In genomic region chr2:238784671-238785527, GRCh38 we compare ENCODE assay signal across 9 cellular contexts.
DNase-seq lines count a peak whose midpoint lies in the region; ATAC-seq and TF ChIP-seq lines count a peak whose summit lies in the region.
"Had no signal": no experiment of that assay in that cellular context is flagged by ENCODE, and none has a peak within 500 bp of the region (broad histone marks: within the 10 kb centered on the region; RNA-seq: fewer than 3 reads in every experiment).

No MANE protein-coding gene starts in this region.

- H4K20me1 ChIP-seq in OCI-LY7 (ENCODE audit: insufficient read depth, low read length), result no peaks in the 10 kb centered on the region

- H2AFZ ChIP-seq in OCI-LY7 (ENCODE audit: low read length), result no peak overlapping the region

- H3K36me3 Mint-ChIP-seq in CD4-positive, CD25-positive, alpha-beta regulatory T cell, result no peaks in the 10 kb centered on the region
- H3K36me3 Mint-ChIP-seq: IgD-negative memory B cell had no signal

- no peaks in the 10 kb centered on the region for H3K27me3 ChIP-seq in CD4-positive, CD25-positive, alpha-beta regulatory T cell (ENCODE audit: control insufficient read depth, insufficient read depth, low read length)
- H3K27me3 ChIP-seq in HL-60 (ENCODE audit: insufficient read depth, poor library complexity, severe bottlenecking), result peaks cover 4% of the 10 kb centered on the region

- peaks cover 12% of the 10 kb centered on the region for H3K27me3 Mint-ChIP-seq in CD4-positive, CD25-positive, alpha-beta regulatory T cell

- no peaks in the 10 kb centered on the region for H3K79me2 ChIP-seq in OCI-LY7 (ENCODE audit: insufficient read depth, low read depth, low read length)

- H3K4me3 Mint-ChIP-seq in CD4-positive, CD25-positive, alpha-beta regulatory T cell, result no peak overlapping the region
- H3K4me3 Mint-ChIP-seq: IgD-negative memory B cell had no signal

- peaks cover 0 to 9% (median 0%) of the 10 kb centered on the region in 7 donors for H3K9me3 Mint-ChIP-seq in CD4-positive, CD25-positive, alpha-beta regulatory T cell

- POLR2A ChIA-PET in OCI-LY7 (lab: Charles Lee), result no interaction called here

- H3K9me2 ChIP-seq in OCI-LY7 (ENCODE audit: insufficient read depth, low read length), result no peaks in the 10 kb centered on the region

- H3K27ac ChIP-seq in CD4-positive, CD25-positive, alpha-beta regulatory T cell (ENCODE audit: insufficient read depth, low read length, poor library complexity, severe bottlenecking), result no peak overlapping the region
- H3K27ac ChIP-seq in HL-60 (replicated peaks) (no peak overlapping the region), OCI-LY7 (ENCODE audit: low read depth, low read length, poor library complexity, severe bottlenecking) (no peak overlapping the region), substantia nigra (ENCODE audit: low read depth, low read length, poor library complexity, severe bottlenecking) (no peak overlapping the region)

- no peaks in the 10 kb centered on the region for H3K4me1 ChIP-seq in CD4-positive, CD25-positive, alpha-beta regulatory T cell (ENCODE audit: control insufficient read depth, insufficient read depth, low read length, poor library complexity, severe bottlenecking)
- H3K4me1 ChIP-seq in OCI-LY7 (ENCODE audit: insufficient read depth, low read length, poor library complexity, severe bottlenecking), result no peaks in the 10 kb centered on the region

- H3K36me3 ChIP-seq in CD4-positive, CD25-positive, alpha-beta regulatory T cell (ENCODE audit: control insufficient read depth, insufficient read depth, low read length), result no peaks in the 10 kb centered on the region
- no peaks in the 10 kb centered on the region for H3K36me3 ChIP-seq in OCI-LY7 (ENCODE audit: insufficient read depth, low read length)

- no peak for ATAC-seq in CD4-positive, CD25-positive, alpha-beta regulatory T cell (ENCODE audit: low read depth in 2 of 2)
- ATAC-seq in omental fat pad (ENCODE audit: low FRiP score) (peak; percentile 64), GM21528 (IDR thresholded peaks at IDR 0.05; ENCODE audit: low FRiP score, unreplicated experiment) (no peak)

- intact Hi-C loops in OCI-LY7 (cut with micrococcal nuclease; ENCODE audit: unreplicated experiment), result loop anchor here (10.0 kb wide), 1 partner anchor 430 kb away; no protein-coding TSS in a partner anchor

- H3K4me2 ChIP-seq in OCI-LY7 (ENCODE audit: low read length), result no peak overlapping the region

- CTCF ChIA-PET in OCI-LY7 (lab: Charles Lee; ENCODE audit: unreplicated experiment), result no interaction called here

- H3K9me3 ChIP-seq in CD4-positive, CD25-positive, alpha-beta regulatory T cell (ENCODE audit: control insufficient read depth in 2 of 2, low read length in 2 of 2), result no peaks in the 10 kb centered on the region
- no peaks in the 10 kb centered on the region for H3K9me3 ChIP-seq in OCI-LY7 (ENCODE audit: low read length)

- BruUV-seq in OCI-LY7 (replicated peaks; lab: Mats Ljungman, UMichigan), result no TSS peak

- no peaks in the 10 kb centered on the region for H3K4me1 Mint-ChIP-seq in CD4-positive, CD25-positive, alpha-beta regulatory T cell

- H3K4me3 ChIP-seq in CD4-positive, CD25-positive, alpha-beta regulatory T cell (ENCODE audit: low read depth, low read length), result no peak overlapping the region
- H3K4me3 ChIP-seq in HL-60 (replicated peaks; ENCODE audit: insufficient read depth, low read length) (no peak overlapping the region), OCI-LY7 (ENCODE audit: low read depth, low read length, poor library complexity, severe bottlenecking) (no peak overlapping the region)

- H3K27ac Mint-ChIP-seq in CD4-positive, CD25-positive, alpha-beta regulatory T cell, result no peak overlapping the region
- H3K27ac Mint-ChIP-seq: IgD-negative memory B cell had no signal

- TF ChIP-seq CTCF in HL-60 (IDR thresholded peaks at IDR 0.05; ENCODE audit: insufficient read depth, low read length) (peak; percentile 47), OCI-LY7 (conservative IDR thresholded peaks at IDR 0.05; ENCODE audit: low read length) (peak; percentile 94), omental fat pad (IDR thresholded peaks at IDR 0.05) (peak in 2 of 3 donors; percentile 9 to 66)

- DNase-seq in CD4-positive, CD25-positive, alpha-beta regulatory T cell, result peak; percentile 15 to 54 (median 29)
- DNase-seq in HL-60 (ENCODE audit: low read depth in 1 of 2, low spot score in 1 of 2) (peak in 1 of 2 experiments; percentile 49), OCI-LY7 (ENCODE audit: low spot score) (peak; percentile 52), fibroblast of the conjunctiva (ENCODE audit: low read depth) (peak; percentile 84), omental fat pad (ENCODE audit: low spot score) (peak; percentile 47), substantia nigra (lab: John Stamatoyannopoulos, UW) (peak in 36 of 49 donors; percentile 1 to 74 (median 28))
- DNase-seq in activated T-cell treated with anti-CD3 and anti-CD28 coated beads, Interleukin-2, amount 50 U/mL, for 48 hours, result peak; percentile 65 to 69

Comparison
In these comparisons a context has a peak if more than half of its experiments do, and no peak if none do; other contexts are left out.
1. CTCF ChIP-seq: peak in every context shown above with its lines; median percentile 94 in OCI-LY7; 47 in HL-60; 38 in omental fat pad.